ENCODE assay signal across 15 cellular contexts in the genomic region with DNA sequence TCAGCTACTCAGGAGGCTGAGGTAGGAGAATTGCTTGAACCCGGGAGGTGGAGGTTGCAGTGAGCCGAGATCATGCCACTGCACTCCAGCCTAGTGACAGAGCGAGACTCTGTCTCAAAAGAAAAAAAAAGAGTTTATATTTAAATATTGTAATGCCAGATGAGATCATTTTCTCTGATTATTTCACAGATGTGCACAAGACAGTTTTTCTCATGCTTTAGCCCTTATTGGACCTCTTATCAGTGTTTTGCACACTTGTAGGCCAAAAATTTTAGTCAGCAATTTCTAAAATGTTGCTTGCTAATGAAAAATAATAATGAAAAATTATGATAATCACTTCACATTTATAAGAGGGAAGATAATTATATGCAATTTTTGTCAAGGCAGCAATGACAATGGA. TPM values are rescaled to one million over a fixed set of nuclear protein-coding genes. Genes with fewer than 3 reads are reported as not detected.
"Had no signal": no experiment of that assay in that cellular context is flagged by ENCODE, and none has a peak within 500 bp of the region (broad histone marks: within the 10 kb centered on the region; RNA-seq: fewer than 3 reads in every experiment).

No MANE protein-coding gene starts in this region.

RNA-seq across cellular contexts. Expression of gene TBPL2, which starts 36.0 kb away (rescaled TPM):
- total RNA-seq: activated B cell treated with CpG ODN at 0.5 μM for 24 hours; activated CD4-positive, alpha-beta memory T cell treated with anti-CD3 and anti-CD28 coated beads for 36 hours; activated CD4-positive, alpha-beta memory T cell treated with anti-CD3 and anti-CD28 coated beads, Interleukin-2, amount 10 ng/mL, durations not matched to agents 7 days and 5 days; activated CD4-positive, alpha-beta T cell treated with anti-CD3 and anti-CD28 coated beads for 36 hours; activated CD4-positive, alpha-beta T cell treated with anti-CD3 and anti-CD28 coated beads, Interleukin-2, amount 10 ng/mL, durations not matched to agents 24 days and 14 days; activated CD4-positive, alpha-beta T cell treated with anti-CD3 and anti-CD28 coated beads, Interleukin-2, amount 10 ng/mL, durations not matched to agents 7 days and 5 days; activated CD8-positive, alpha-beta memory T cell treated with anti-CD3 and anti-CD28 coated beads for 36 hours; activated CD8-positive, alpha-beta memory T cell treated with anti-CD3 and anti-CD28 coated beads, Interleukin-2, amount 10 ng/mL, durations not matched to agents 7 days and 5 days; activated CD8-positive, alpha-beta T cell treated with anti-CD3 and anti-CD28 coated beads for 36 hours; activated CD8-positive, alpha-beta T cell treated with anti-CD3 and anti-CD28 coated beads, Interleukin-2, amount 10 ng/mL, durations not matched to agents 7 days and 5 days; T-cell; T-helper 1 cell treated with Interleukin-12 subunit alpha and Interleukin-12 subunit beta and Interleukin-4 antibody, amounts not matched to agents 30 ng/mL and 1 ng/mL, for 36 hours; T-helper 17 cell; T-helper 2 cell treated with Interferon-gamma antibody and Interleukin-4, amounts not matched to agents 100 ng/mL and 5 ng/mL, for 36 hours; WTC11 had no signal
